16 cellular contexts compared by ENCODE assay signal in the genomic region with DNA sequence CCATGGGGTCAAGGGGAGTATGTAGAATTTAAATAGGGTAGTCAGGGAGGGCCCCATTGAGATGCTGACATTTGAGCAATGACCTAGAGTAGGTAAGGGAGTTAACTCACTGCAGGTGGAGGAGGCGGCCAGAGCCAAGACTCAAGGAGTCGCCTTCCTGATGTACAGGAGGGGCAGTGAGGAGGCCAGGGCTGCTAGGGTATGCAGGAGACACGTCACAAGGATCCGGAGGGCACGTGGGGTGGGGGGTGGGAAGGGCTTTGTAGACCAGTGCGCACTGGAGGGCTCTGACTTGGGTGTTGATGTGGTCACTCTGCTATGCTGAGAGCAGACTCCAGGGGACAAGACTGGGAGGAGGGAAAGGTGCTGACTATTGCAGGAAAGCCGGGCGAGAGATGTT. TPM values are rescaled to one million over a fixed set of nuclear protein-coding genes. Genes with fewer than 3 reads are reported as not detected.
A peak's percentile ranks its signal among the peaks of the same experiment; 100 is the strongest.
DNase-seq lines count a peak whose midpoint lies in the region; ATAC-seq and TF ChIP-seq lines count a peak whose summit lies in the region.
"Had no signal": no experiment of that assay in that cellular context is flagged by ENCODE, and none has a peak within 500 bp of the region (broad histone marks: within the 10 kb centered on the region; RNA-seq: fewer than 3 reads in every experiment).

No MANE protein-coding gene starts in this region.

- H3K27ac ChIP-seq in testis = no peak overlapping the region
- H3K27ac ChIP-seq: C4-2B had no signal

- H3K4me3 ChIP-seq in H7 (ENCODE audit: insufficient read depth, low read depth, low read length) (no peak overlapping the region), testis (no peak overlapping the region)
- H3K4me3 ChIP-seq: K562 had no signal

- TF ChIP-seq CTCF in testis (IDR thresholded peaks at IDR 0.05) = no peak

- H3K27me3 ChIP-seq in H7 (ENCODE audit: control insufficient read depth, insufficient read depth, low read length) (no peaks in the 10 kb centered on the region), testis (no peaks in the 10 kb centered on the region)

- H3K9me3 ChIP-seq in testis = no peaks in the 10 kb centered on the region

- DNase-seq in H7 (peak; percentile 25), iPS-NIHi11 (ENCODE audit: low spot score) (peak; percentile 13), RKO (ENCODE audit: low spot score) (no peak), testis (no peak)
- no peak for DNase-seq in stimulated activated naive B cell treated with anti-CD40 and anti-IgM and Interleukin-4, amounts not matched to agents 10 μg/mL and 1 μg/mL and 100 μg/mL, for 72 hours
- DNase-seq in stimulated activated CD4-positive, alpha-beta T cell treated with anti-CD3 and anti-CD28 coated beads, Interleukin-1b, Interleukin-23, amount 100 ng/mL, for 48 hours = no peak
- DNase-seq: AML-193; CD4-positive, alpha-beta T cell; DMS153; DMS79; GF-D8; GOT3; HCEC 1CT had no signal

- intact Hi-C loops in dendritic cell treated with granulocyte-macrophage colony-stimulating factor and Interleukin-4, amounts not matched to agents 40 ng/mL and 50 ng/mL, for 4 days (cut with micrococcal nuclease) = no loop called here
- intact Hi-C loops in testis (cut with DNase I; ENCODE audit: low total_unique reads) = no loop called here

- H3K4me3 Mint-ChIP-seq in dendritic cell treated with granulocyte-macrophage colony-stimulating factor and Interleukin-4, amounts not matched to agents 40 ng/mL and 50 ng/mL, for 4 days = no peak overlapping the region
- no peak overlapping the region for H3K4me3 Mint-ChIP-seq in stimulated activated naive B cell treated with anti-CD40 and anti-IgM and Interleukin-4, amounts not matched to agents 10 μg/mL and 1 μg/mL and 100 μg/mL, for 72 hours
- H3K4me3 Mint-ChIP-seq: CD4-positive, alpha-beta T cell had no signal

- no peaks in the 10 kb centered on the region for H3K4me1 ChIP-seq in testis

- no peaks in the 10 kb centered on the region for H3K36me3 Mint-ChIP-seq in dendritic cell treated with granulocyte-macrophage colony-stimulating factor and Interleukin-4, amounts not matched to agents 40 ng/mL and 50 ng/mL, for 4 days (ENCODE audit: low read depth)
- no peaks in the 10 kb centered on the region for H3K36me3 Mint-ChIP-seq in stimulated activated naive B cell treated with anti-CD40 and anti-IgM and Interleukin-4, amounts not matched to agents 10 μg/mL and 1 μg/mL and 100 μg/mL, for 72 hours

- no peaks in the 10 kb centered on the region for H3K36me3 ChIP-seq in H7 (replicated peaks; ENCODE audit: control insufficient read depth, insufficient read depth, low read length)
- no peaks in the 10 kb centered on the region for H3K36me3 ChIP-seq in testis (ENCODE audit: low read depth, missing control alignments)

- H3K9me3 Mint-ChIP-seq in dendritic cell treated with granulocyte-macrophage colony-stimulating factor and Interleukin-4, amounts not matched to agents 40 ng/mL and 50 ng/mL, for 4 days = no peaks in the 10 kb centered on the region
- H3K9me3 Mint-ChIP-seq in stimulated activated naive B cell treated with anti-CD40 and anti-IgM and Interleukin-4, amounts not matched to agents 10 μg/mL and 1 μg/mL and 100 μg/mL, for 72 hours = no peaks in the 10 kb centered on the region
- H3K9me3 Mint-ChIP-seq: CD4-positive, alpha-beta T cell had no signal

- H3K27ac Mint-ChIP-seq in dendritic cell treated with granulocyte-macrophage colony-stimulating factor and Interleukin-4, amounts not matched to agents 40 ng/mL and 50 ng/mL, for 4 days = peak overlapping the region; percentile 17
- H3K27ac Mint-ChIP-seq in stimulated activated naive B cell treated with anti-CD40 and anti-IgM and Interleukin-4, amounts not matched to agents 10 μg/mL and 1 μg/mL and 100 μg/mL, for 72 hours = no peak overlapping the region
- H3K27ac Mint-ChIP-seq: CD4-positive, alpha-beta T cell had no signal

- H3K4me1 Mint-ChIP-seq in dendritic cell treated with granulocyte-macrophage colony-stimulating factor and Interleukin-4, amounts not matched to agents 40 ng/mL and 50 ng/mL, for 4 days (ENCODE audit: low read depth) = peaks cover 11% of the 10 kb centered on the region
- no peaks in the 10 kb centered on the region for H3K4me1 Mint-ChIP-seq in stimulated activated naive B cell treated with anti-CD40 and anti-IgM and Interleukin-4, amounts not matched to agents 10 μg/mL and 1 μg/mL and 100 μg/mL, for 72 hours

- TF ChIP-seq POLR2A in testis (IDR thresholded peaks at IDR 0.05) = no peak

- no peak for ATAC-seq in stimulated activated naive B cell treated with anti-CD40 and anti-IgM and Interleukin-4, amounts not matched to agents 10 μg/mL and 1 μg/mL and 100 μg/mL, for 72 hours (replicated peaks)
- ATAC-seq: K562 had no signal

- H3K27me3 Mint-ChIP-seq in dendritic cell treated with granulocyte-macrophage colony-stimulating factor and Interleukin-4, amounts not matched to agents 40 ng/mL and 50 ng/mL, for 4 days = no peaks in the 10 kb centered on the region
- H3K27me3 Mint-ChIP-seq in stimulated activated naive B cell treated with anti-CD40 and anti-IgM and Interleukin-4, amounts not matched to agents 10 μg/mL and 1 μg/mL and 100 μg/mL, for 72 hours = no peaks in the 10 kb centered on the region

- 81 to 87% methylated on average over 8 of the region's 8 CpGs for WGBS in testis, 2 donors

RNA-seq across cellular contexts. Expression of a gene that starts 37.5 kb away (rescaled TPM):
- total RNA-seq in H7 (2014; rRNA removed; shearing (Covaris generic)) = 54.1 and 101 TPM in 2 replicates
- 100 to 1,000 TPM; 148 to 160 TPM for total RNA-seq in testis
- 78.6 TPM for polyA plus RNA-seq in testis (ENCODE audit: insufficient read depth, low read depth, low replicate concordance)

Comparison
In these comparisons a context has a peak if more than half of its experiments do, and no peak if none do; other contexts are left out.
1. DNase-seq: peak in H7 (single experiment) and iPS-NIHi11 (single experiment); none in stimulated activated naive B cell treated with anti-CD40 and anti-IgM and Interleukin-4, amounts not matched to agents 10 μg/mL and 1 μg/mL and 100 μg/mL, for 72 hours (single experiment), RKO (single experiment), testis (single experiment) and stimulated activated CD4-positive, alpha-beta T cell treated with anti-CD3 and anti-CD28 coated beads, Interleukin-1b, Interleukin-23, amount 100 ng/mL, for 48 hours (single experiment).